Comparison of ENCODE assay signal across 11 cellular contexts in genomic region chrX:115268421-115268820, GRCh38. TPM values are rescaled to one million over a fixed set of nuclear protein-coding genes. Genes with fewer than 3 reads are reported as not detected.
DNase-seq lines count a peak whose midpoint lies in the region; ATAC-seq and TF ChIP-seq lines count a peak whose summit lies in the region.
"Had no signal": no experiment of that assay in that cellular context is flagged by ENCODE, and none has a peak within 500 bp of the region (broad histone marks: within the 10 kb centered on the region; RNA-seq: fewer than 3 reads in every experiment).

No MANE protein-coding gene starts in this region.

- H3K79me2 ChIP-seq in OCI-LY7 (ENCODE audit: insufficient read depth, low read depth, low read length) = no peaks in the 10 kb centered on the region

- no TSS peak for BruUV-seq in OCI-LY7 (replicated peaks; lab: Mats Ljungman, UMichigan)

- in situ Hi-C loops in ACHN (cut with HindIII; ENCODE audit: low pct_ligation_motif_present, low pct_unique_long_range_greater_than_20kb, low sequenced_read_pairs) = no loop called here

- TF ChIP-seq CTCF in OCI-LY7 (conservative IDR thresholded peaks at IDR 0.05; ENCODE audit: low read length) (0 out of 2 replicates have a peak, but pooled peaks have one; percentile 22), fibroblast of villous mesenchyme (IDR thresholded peaks at IDR 0.05; ENCODE audit: insufficient read depth, low read depth, low read length) (peak; percentile 52)

- H3K9me2 ChIP-seq in OCI-LY7 (ENCODE audit: insufficient read depth, low read length) = no peaks in the 10 kb centered on the region

- ATAC-seq in GM18868 (IDR thresholded peaks at IDR 0.05; ENCODE audit: unreplicated experiment) (peak; percentile 59), GM21825 (IDR thresholded peaks at IDR 0.05; ENCODE audit: unreplicated experiment) (no peak), GM19395 (IDR thresholded peaks at IDR 0.05; ENCODE audit: unreplicated experiment) (no peak)

- H3K27me3 ChIP-seq in effector memory CD4-positive, alpha-beta T cell (replicated peaks; ENCODE audit: control insufficient read depth, insufficient read depth, low read length, poor library complexity, severe bottlenecking) = no peaks in the 10 kb centered on the region
- H3K27me3 ChIP-seq: neutrophil had no signal

- H3K4me3 ChIP-seq in OCI-LY7 (ENCODE audit: low read depth, low read length, poor library complexity, severe bottlenecking) (no peak overlapping the region), fibroblast of villous mesenchyme (ENCODE audit: low read depth, low read length) (no peak overlapping the region)
- no peak overlapping the region for H3K4me3 ChIP-seq in effector memory CD4-positive, alpha-beta T cell (ENCODE audit: insufficient read depth, low read depth, low read length, poor library complexity, severe bottlenecking)

- H3K4me1 ChIP-seq in OCI-LY7 (ENCODE audit: insufficient read depth, low read length, poor library complexity, severe bottlenecking) = no peaks in the 10 kb centered on the region
- H3K4me1 ChIP-seq in effector memory CD4-positive, alpha-beta T cell (ENCODE audit: control insufficient read depth, insufficient read depth, low read length, poor library complexity, severe bottlenecking) = no peaks in the 10 kb centered on the region

- H3K4me2 ChIP-seq in OCI-LY7 (ENCODE audit: low read length) = no peak overlapping the region

- POLR2A ChIA-PET in OCI-LY7 (lab: Charles Lee) = interaction anchor here (0.6 kb wide), 1 partner anchor 24 kb away, joined by 3 read pairs; no protein-coding TSS in a partner anchor

- H2AFZ ChIP-seq in OCI-LY7 (ENCODE audit: low read length) = no peak overlapping the region

- H3K27ac ChIP-seq in OCI-LY7 (ENCODE audit: low read depth, low read length, poor library complexity, severe bottlenecking) = no peak overlapping the region
- H3K27ac ChIP-seq in effector memory CD4-positive, alpha-beta T cell (ENCODE audit: insufficient read depth, low read length, poor library complexity, severe bottlenecking) = no peak overlapping the region
- H3K27ac ChIP-seq: neutrophil had no signal

- CTCF ChIA-PET in OCI-LY7 (lab: Charles Lee; ENCODE audit: unreplicated experiment) = no interaction called here

- no peaks in the 10 kb centered on the region for H3K36me3 ChIP-seq in OCI-LY7 (ENCODE audit: insufficient read depth, low read length)
- H3K36me3 ChIP-seq in effector memory CD4-positive, alpha-beta T cell (ENCODE audit: control insufficient read depth, insufficient read depth, low read length) = no peaks in the 10 kb centered on the region
- H3K36me3 ChIP-seq: neutrophil had no signal

- H3K9me3 ChIP-seq in OCI-LY7 (ENCODE audit: low read length) = no peaks in the 10 kb centered on the region
- H3K9me3 ChIP-seq in effector memory CD4-positive, alpha-beta T cell (ENCODE audit: control insufficient read depth, low read length) = no peaks in the 10 kb centered on the region
- H3K9me3 ChIP-seq: neutrophil had no signal

- DNase-seq in ACHN (peak; percentile 3), OCI-LY7 (ENCODE audit: low spot score) (no peak), fibroblast of villous mesenchyme (ENCODE audit: low read depth) (peak; percentile 25), NCI-H2081 treated with DMSO at 0.1 percent for 48 hours (lab: John Stamatoyannopoulos, UW) (no peak)
- no peak for DNase-seq in effector memory CD4-positive, alpha-beta T cell
- DNase-seq: activated naive CD8-positive, alpha-beta T cell treated with anti-CD3 and anti-CD28 coated beads for 36 hours had no signal

- H4K20me1 ChIP-seq in OCI-LY7 (ENCODE audit: insufficient read depth, low read length) = no peaks in the 10 kb centered on the region

- intact Hi-C loops in OCI-LY7 (cut with micrococcal nuclease; ENCODE audit: unreplicated experiment) = no loop called here

RNA-seq across cellular contexts. Expression of gene LUZP4, which starts 21.1 kb away (rescaled TPM):
- total RNA-seq in OCI-LY7 (2014; rRNA removed; shearing (Covaris generic)) = not detected in 2 replicates
- total RNA-seq in OCI-LY7 (2022) (not detected in 2 replicates), fibroblast of villous mesenchyme (not detected in 2 replicates)
- total RNA-seq: activated naive CD8-positive, alpha-beta T cell treated with anti-CD3 and anti-CD28 coated beads for 36 hours; glomerular endothelial cell had no signal

RNA-seq across cellular contexts. Expression of gene LRCH2, which starts 34.5 kb away (rescaled TPM):
- total RNA-seq in OCI-LY7 (2014; rRNA removed; shearing (Covaris generic)) = not detected in 2 replicates
- not detected in 2 replicates for total RNA-seq in OCI-LY7 (2022)
- 5.8 and 8.2 TPM in 2 replicates for total RNA-seq in fibroblast of villous mesenchyme
- total RNA-seq: activated naive CD8-positive, alpha-beta T cell treated with anti-CD3 and anti-CD28 coated beads for 36 hours had no signal

Comparison
In these comparisons a context has a peak if more than half of its experiments do, and no peak if none do; other contexts are left out.
1. DNase-seq: peak in ACHN (single experiment) and fibroblast of villous mesenchyme (single experiment); none in OCI-LY7 (single experiment), NCI-H2081 treated with DMSO at 0.1 percent for 48 hours (single experiment) and effector memory CD4-positive, alpha-beta T cell (0 of 3).